ENCODE assay signal across 8 cellular contexts in genomic region chr1:193059282-193060225, GRCh38. TPM values are rescaled to one million over a fixed set of nuclear protein-coding genes. Genes with fewer than 3 reads are reported as not detected.
DNase-seq lines count a peak whose midpoint lies in the region; ATAC-seq and TF ChIP-seq lines count a peak whose summit lies in the region.

Gene RO60 (plus strand): TSS chr1:193059612. CDS start chr1:193069055, 9,443 bp downstream.
Gene UCHL5 (minus strand): TSS chr1:193059360. CDS start chr1:193059260, 100 bp downstream.

- no peaks in the 10 kb centered on the region for H3K27me3 ChIP-seq in gastroesophageal sphincter

- H3K36me3 ChIP-seq in SK-N-MC (ENCODE audit: insufficient read depth, low read length) (peaks cover 21% of the 10 kb centered on the region), gastroesophageal sphincter (no peaks in the 10 kb centered on the region)

- H3K27me3 Mint-ChIP-seq in HFFc6 (ENCODE audit: insufficient read depth): peaks cover 9% of the 10 kb centered on the region
- H3K27me3 Mint-ChIP-seq in activated naive CD4-positive, alpha-beta T cell treated with anti-CD3 and anti-CD28 coated beads, Interleukin-2, amount 10 ng/mL, durations not matched to agents 7 days and 5 days: peaks cover 5% of the 10 kb centered on the region

- H3K4me3 ChIP-seq in NB4 (ENCODE audit: low read depth, low read length) (peak within 1 kb of the TSS; percentile 99), SK-N-MC (peak within 1 kb of the TSS; percentile 95), gastroesophageal sphincter (peak within 1 kb of the TSS; percentile 81 to 92)

- peaks cover 50% of the 10 kb centered on the region for H3K4me1 Mint-ChIP-seq in HFFc6 (ENCODE audit: low read depth)
- peaks cover 52% of the 10 kb centered on the region for H3K4me1 Mint-ChIP-seq in activated naive CD4-positive, alpha-beta T cell treated with anti-CD3 and anti-CD28 coated beads, Interleukin-2, amount 10 ng/mL, durations not matched to agents 7 days and 5 days

- H3K27ac ChIP-seq in SK-N-MC: peak within 1 kb of the TSS; percentile 92
- peak within 1 kb of the TSS; percentile 97 to 99 (median 98) for H3K27ac ChIP-seq in gastroesophageal sphincter

- TF ChIP-seq CTCF in HFFc6 (IDR thresholded peaks at IDR 0.05) (no peak), NB4 (IDR thresholded peaks at IDR 0.05; ENCODE audit: low read depth, low read length) (no peak), gastroesophageal sphincter (IDR thresholded peaks at IDR 0.05) (no peak)

- TF ChIP-seq POLR2A in NB4 (IDR thresholded peaks at IDR 0.05; ENCODE audit: extremely low read depth, insufficient read length): peak; percentile 92
- TF ChIP-seq POLR2A in gastroesophageal sphincter (IDR thresholded peaks at IDR 0.05): peak; percentile 44 to 71

- WGBS in gastroesophageal sphincter (ENCODE audit: low coverage in 1 of 2), 2 donors: 0% methylated on average over 2 to 10 of the region's 81 CpGs

- H3K9ac ChIP-seq in SK-N-MC (ENCODE audit: insufficient read length): peak within 1 kb of the TSS; percentile 98

- DNase-seq in GM04504 (ENCODE audit: low read depth) (peak; percentile 97), HFFc6 (peak; percentile 99), NB4 (ENCODE audit: low read depth) (peak; percentile 99), SK-N-MC (ENCODE audit: low read depth, low spot score) (peak; percentile 89), non-pigmented ciliary epithelial cell (ENCODE audit: low read depth) (peak; percentile 93), superior temporal gyrus (ENCODE audit: extremely low spot score) (peak; percentile 99)
- DNase-seq in activated naive CD4-positive, alpha-beta T cell treated with anti-CD3 and anti-CD28 coated beads, Interleukin-2, amount 10 ng/mL, durations not matched to agents 7 days and 5 days: peak; percentile 96

- H3K4me1 ChIP-seq in gastroesophageal sphincter: peaks cover 12 to 68% (median 25%) of the 10 kb centered on the region in 3 donors

- peak within 1 kb of the TSS; percentile 97 for H3K4me3 Mint-ChIP-seq in HFFc6
- peak within 1 kb of the TSS; percentile 99 for H3K4me3 Mint-ChIP-seq in activated naive CD4-positive, alpha-beta T cell treated with anti-CD3 and anti-CD28 coated beads, Interleukin-2, amount 10 ng/mL, durations not matched to agents 7 days and 5 days

- CTCF ChIA-PET in activated naive CD4-positive, alpha-beta T cell treated with anti-CD3 and anti-CD28 coated beads, Interleukin-2, amount 10 ng/mL, durations not matched to agents 7 days and 5 days (lab: Charles Lee): interaction anchor here (0.9 to 1.8 kb wide), 3 partner anchors 12 to 253 kb away, joined by 3 to 11 read pairs (median 6); no protein-coding TSS in a partner anchor

- H3K36me3 Mint-ChIP-seq in HFFc6 (ENCODE audit: low read depth): peaks cover 19% of the 10 kb centered on the region
- peaks cover 23% of the 10 kb centered on the region for H3K36me3 Mint-ChIP-seq in activated naive CD4-positive, alpha-beta T cell treated with anti-CD3 and anti-CD28 coated beads, Interleukin-2, amount 10 ng/mL, durations not matched to agents 7 days and 5 days

- ATAC-seq in gastroesophageal sphincter: peak; percentile 98

- peak within 1 kb of the TSS; percentile 96 for H3K27ac Mint-ChIP-seq in HFFc6
- peak within 1 kb of the TSS; percentile 99 for H3K27ac Mint-ChIP-seq in activated naive CD4-positive, alpha-beta T cell treated with anti-CD3 and anti-CD28 coated beads, Interleukin-2, amount 10 ng/mL, durations not matched to agents 7 days and 5 days

- TF ChIP-seq EP300 in gastroesophageal sphincter (IDR thresholded peaks at IDR 0.05): no peak

- 0 out of 2 replicates have a peak, but pooled peaks cover 2% of the 10 kb centered on the region for H3K9me3 ChIP-seq in SK-N-MC (ENCODE audit: low read depth, low read length)
- H3K9me3 ChIP-seq in gastroesophageal sphincter: no peaks in the 10 kb centered on the region

- no peaks in the 10 kb centered on the region for H3K9me3 Mint-ChIP-seq in HFFc6
- no peaks in the 10 kb centered on the region for H3K9me3 Mint-ChIP-seq in activated naive CD4-positive, alpha-beta T cell treated with anti-CD3 and anti-CD28 coated beads, Interleukin-2, amount 10 ng/mL, durations not matched to agents 7 days and 5 days

RNA-seq across cellular contexts. Expression of gene RO60, which starts in this region (rescaled TPM):
- 10 to 100 TPM; 59.7 to 79.0 (median 61.8) TPM for total RNA-seq in HFFc6 (2021; fragmentation: NEBNext Ultra II Directional; extraction: Animal tissue kit (Norgen Biotek cat#: 25700))
- total RNA-seq in gastroesophageal sphincter: 100 to 1,000 TPM; 137 to 185 (median 150) TPM

RNA-seq across cellular contexts. Expression of gene UCHL5, which starts in this region (rescaled TPM):
- total RNA-seq in HFFc6 (2021; fragmentation: NEBNext Ultra II Directional; extraction: Animal tissue kit (Norgen Biotek cat#: 25700)): 10 to 100 TPM; 24.1 to 34.1 (median 29.4) TPM
- total RNA-seq in gastroesophageal sphincter: 10 to 100 TPM; 24.1 to 42.7 (median 32.8) TPM

Comparison
In these comparisons a context has a peak if more than half of its experiments do, and no peak if none do; other contexts are left out.
1. Peak in every context shown above with its lines: DNase-seq, ATAC-seq, H3K4me3 ChIP-seq and H3K27ac ChIP-seq.